ENCODE assay signal across 22 cellular contexts in the genomic region with DNA sequence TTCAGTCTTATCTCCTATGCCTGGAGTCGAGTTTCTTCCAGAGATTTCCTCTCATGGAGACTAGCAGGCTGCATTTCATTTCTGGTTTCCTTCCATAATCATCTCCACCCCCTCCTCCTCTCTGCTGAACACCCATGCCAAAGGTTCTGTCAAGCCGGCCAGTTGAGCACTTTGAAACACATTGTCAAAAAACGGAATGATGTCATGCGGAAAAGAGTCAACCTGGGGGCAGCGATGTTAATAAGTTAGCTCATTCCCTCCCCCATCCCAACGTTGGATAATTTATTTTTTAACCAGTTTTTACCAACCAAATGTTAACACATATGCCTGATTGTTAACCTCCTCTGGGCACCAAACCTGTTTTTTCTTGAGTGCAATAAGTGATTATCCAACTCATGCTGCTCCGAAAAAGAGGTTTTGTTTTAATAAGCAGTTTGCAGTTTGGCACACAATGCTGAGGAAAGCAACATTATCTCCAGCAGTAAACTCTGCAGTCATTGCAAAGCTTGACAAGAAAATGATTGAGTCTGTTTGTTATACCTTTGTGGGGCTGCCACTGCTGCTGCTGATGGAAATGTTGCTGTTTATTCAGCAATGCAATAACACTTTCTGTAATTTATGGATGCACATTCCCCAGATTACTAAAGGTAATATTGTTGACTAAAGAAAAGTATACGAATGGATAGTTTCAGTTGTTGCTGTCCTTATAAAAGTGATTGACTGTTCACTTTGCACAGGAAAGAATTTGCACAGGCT.
A peak's percentile ranks its signal among the peaks of the same experiment; 100 is the strongest.
DNase-seq lines count a peak whose midpoint lies in the region; FAIRE-seq and TF ChIP-seq lines count a peak whose summit lies in the region.
"Had no signal": no experiment of that assay in that cellular context is flagged by ENCODE, and none has a peak within 500 bp of the region (broad histone marks: within the 10 kb centered on the region; RNA-seq: fewer than 3 reads in every experiment).

No MANE protein-coding gene starts in this region.

- TF ChIP-seq CTCF in HEK293 (tag by site-specific recombination; IDR thresholded peaks at IDR 0.05) (no peak), nephron progenitor cell (IDR thresholded peaks at IDR 0.05) (no peak)

- peaks cover 26% of the 10 kb centered on the region for H3K4me1 ChIP-seq in HEK293 (ENCODE audit: control insufficient read depth, insufficient read depth, low read length)
- H3K4me1 ChIP-seq in adipocyte (ENCODE audit: control insufficient read depth, insufficient read depth, low read length): peaks cover 9% of the 10 kb centered on the region
- H3K4me1 ChIP-seq: colonic mucosa had no signal

- H3K9me3 Mint-ChIP-seq in nephron progenitor cell: no peaks in the 10 kb centered on the region
- H3K9me3 Mint-ChIP-seq in activated naive CD8-positive, alpha-beta T cell treated with anti-CD3 and anti-CD28 coated beads for 36 hours: no peaks in the 10 kb centered on the region
- H3K9me3 Mint-ChIP-seq: activated CD4-positive, alpha-beta memory T cell treated with anti-CD3 and anti-CD28 coated beads for 36 hours; activated naive CD4-positive, alpha-beta T cell treated with anti-CD3 and anti-CD28 coated beads, Interleukin-2, amount 50 U/mL, for 24 hours had no signal

- H3K27ac ChIP-seq in HEK293 (ENCODE audit: extremely low read depth, low read depth, low read length): peak overlapping the region; percentile 85
- H3K27ac ChIP-seq: colonic mucosa, SK-N-MC had no signal

- H3K36me3 Mint-ChIP-seq in nephron progenitor cell (ENCODE audit: low read depth): no peaks in the 10 kb centered on the region
- H3K36me3 Mint-ChIP-seq in activated naive CD8-positive, alpha-beta T cell treated with anti-CD3 and anti-CD28 coated beads for 36 hours: no peaks in the 10 kb centered on the region
- H3K36me3 Mint-ChIP-seq: activated CD4-positive, alpha-beta memory T cell treated with anti-CD3 and anti-CD28 coated beads for 36 hours; activated naive CD4-positive, alpha-beta T cell treated with anti-CD3 and anti-CD28 coated beads, Interleukin-2, amount 50 U/mL, for 24 hours; naive B cell; WTC11 had no signal

- no peak for DNase-seq in adipocyte (ENCODE audit: low read depth)
- no peak for DNase-seq in nephron progenitor cell
- DNase-seq in activated naive CD8-positive, alpha-beta T cell treated with anti-CD3 and anti-CD28 coated beads for 36 hours: no peak
- no peak for DNase-seq in HT-29 (ENCODE audit: low spot score)
- no peak for DNase-seq in NCI-H2171 (lab: John Stamatoyannopoulos, UW)
- DNase-seq in NCI-H1694 treated with DMSO at 0.1 percent for 48 hours (lab: John Stamatoyannopoulos, UW): no peak
- DNase-seq: activated CD4-positive, alpha-beta memory T cell treated with anti-CD3 and anti-CD28 coated beads for 36 hours; activated T-cell treated with anti-CD3 and anti-CD28 coated beads, Interleukin-2, amount 50 U/mL, for 4 hours; C1 segment of cervical spinal cord; colonic mucosa; KBM-7; naive B cell; NCI-H748 treated with DMSO at 0.1 percent for 48 hours; stimulated activated CD4-positive, alpha-beta T cell treated with anti-CD3 and anti-CD28 coated beads, Interleukin-4, amount 100 ng/mL, for 24 hours had no signal

- H3K4me3 Mint-ChIP-seq in nephron progenitor cell: peak overlapping the region; percentile 65
- no peak overlapping the region for H3K4me3 Mint-ChIP-seq in activated naive CD8-positive, alpha-beta T cell treated with anti-CD3 and anti-CD28 coated beads for 36 hours
- H3K4me3 Mint-ChIP-seq: activated CD4-positive, alpha-beta memory T cell treated with anti-CD3 and anti-CD28 coated beads for 36 hours; activated naive CD4-positive, alpha-beta T cell treated with anti-CD3 and anti-CD28 coated beads, Interleukin-2, amount 50 U/mL, for 24 hours; activated T-cell treated with anti-CD3 and anti-CD28 coated beads, Interleukin-2, amount 50 U/mL, for 4 hours; WTC11 had no signal

- H3K27me3 Mint-ChIP-seq in nephron progenitor cell (ENCODE audit: low read depth, poor library complexity): no peaks in the 10 kb centered on the region
- peaks cover 20% of the 10 kb centered on the region for H3K27me3 Mint-ChIP-seq in activated naive CD8-positive, alpha-beta T cell treated with anti-CD3 and anti-CD28 coated beads for 36 hours

- H3K4me1 Mint-ChIP-seq in nephron progenitor cell: peaks cover 68% of the 10 kb centered on the region
- no peaks in the 10 kb centered on the region for H3K4me1 Mint-ChIP-seq in activated naive CD8-positive, alpha-beta T cell treated with anti-CD3 and anti-CD28 coated beads for 36 hours
- H3K4me1 Mint-ChIP-seq: activated naive CD4-positive, alpha-beta T cell treated with anti-CD3 and anti-CD28 coated beads, Interleukin-2, amount 50 U/mL, for 24 hours; naive B cell had no signal

- CTCF ChIA-PET in HEK293 (lab: Yijun Ruan, JAX): interaction anchor here (0.6 to 0.8 kb wide), 7 partner anchors 9 to 470 kb away, joined by 3 to 4 read pairs (median 3); a partner anchor contains a TSS

- H3K9ac ChIP-seq in adipocyte (ENCODE audit: low read length): peak overlapping the region; percentile 18

- H3K27ac Mint-ChIP-seq in nephron progenitor cell: peak overlapping the region; percentile 92
- H3K27ac Mint-ChIP-seq in activated naive CD8-positive, alpha-beta T cell treated with anti-CD3 and anti-CD28 coated beads for 36 hours: no peak overlapping the region
- H3K27ac Mint-ChIP-seq: activated CD4-positive, alpha-beta memory T cell treated with anti-CD3 and anti-CD28 coated beads for 36 hours; activated naive CD4-positive, alpha-beta T cell treated with anti-CD3 and anti-CD28 coated beads, Interleukin-2, amount 50 U/mL, for 24 hours; naive B cell; WTC11 had no signal

- POLR2A ChIA-PET in HEK293 (lab: Yijun Ruan, JAX): interaction anchor here (1.1 kb wide), 1 partner anchor 191 kb away, joined by 4 read pairs; a partner anchor contains a TSS

- H3K36me3 ChIP-seq in HEK293 (ENCODE audit: control insufficient read depth in 2 of 2, insufficient read depth in 1 of 2, low read length in 2 of 2) (no peaks in the 10 kb centered on the region), adipocyte (ENCODE audit: control insufficient read depth, insufficient read depth, low read length, severe bottlenecking) (no peaks in the 10 kb centered on the region)
- H3K36me3 ChIP-seq: colonic mucosa had no signal

- H3K4me3 ChIP-seq in HEK293 (ENCODE audit: low read depth, low read length) (no peak overlapping the region), adipocyte (ENCODE audit: low read length) (peak overlapping the region; percentile 54)
- H3K4me3 ChIP-seq: colonic mucosa, SK-N-MC had no signal

- peak; percentile 36 for FAIRE-seq in islet of Langerhans (lab: Jason Lieb, UNC)
- FAIRE-seq: D721Med, frontal cortex, GM18507 had no signal

- H3K9me3 ChIP-seq in HEK293 (ENCODE audit: control insufficient read depth, insufficient read depth, low read depth, low read length) (no peaks in the 10 kb centered on the region), adipocyte (ENCODE audit: control insufficient read depth, low read length) (no peaks in the 10 kb centered on the region)
- H3K9me3 ChIP-seq: colonic mucosa had no signal

- H3K27me3 ChIP-seq in adipocyte (replicated peaks; ENCODE audit: control insufficient read depth, insufficient read depth, low read length): no peaks in the 10 kb centered on the region
- H3K27me3 ChIP-seq: colonic mucosa had no signal

TF ChIP-seq in HEK293, 187 proteins besides CTCF, POLR2A, EP300 and RAD21 (continues in another document):
- no peak for TF ChIP-seq ZNF76 (tag by site-specific recombination; IDR thresholded peaks at IDR 0.05; ENCODE audit: borderline replicate concordance, low read depth)
- peak; percentile 61 for TF ChIP-seq EGR2 (tag by site-specific recombination; IDR thresholded peaks at IDR 0.05; ENCODE audit: low read depth)
- TF ChIP-seq, protein P1, sequence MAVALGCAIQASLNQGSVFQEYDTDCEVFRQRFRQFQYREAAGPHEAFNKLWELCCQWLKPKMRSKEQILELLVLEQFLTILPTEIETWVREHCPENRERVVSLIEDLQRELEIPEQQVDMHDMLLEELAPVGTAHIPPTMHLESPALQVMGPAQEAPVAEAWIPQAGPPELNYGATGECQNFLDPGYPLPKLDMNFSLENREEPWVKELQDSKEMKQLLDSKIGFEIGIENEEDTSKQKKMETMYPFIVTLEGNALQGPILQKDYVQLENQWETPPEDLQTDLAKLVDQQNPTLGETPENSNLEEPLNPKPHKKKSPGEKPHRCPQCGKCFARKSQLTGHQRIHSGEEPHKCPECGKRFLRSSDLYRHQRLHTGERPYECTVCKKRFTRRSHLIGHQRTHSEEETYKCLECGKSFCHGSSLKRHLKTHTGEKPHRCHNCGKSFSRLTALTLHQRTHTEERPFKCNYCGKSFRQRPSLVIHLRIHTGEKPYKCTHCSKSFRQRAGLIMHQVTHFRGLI (tag by site-specific recombination; IDR thresholded peaks at IDR 0.05): peak; percentile 61
- TF ChIP-seq ZNF433 (tag by site-specific recombination; IDR thresholded peaks at IDR 0.05; ENCODE audit: low read depth): no peak
- TF ChIP-seq ZSCAN16 (tag by site-specific recombination; IDR thresholded peaks at IDR 0.05): peak; percentile 21; the same call in 1 of the 2 replicates
- TF ChIP-seq, protein P2, sequence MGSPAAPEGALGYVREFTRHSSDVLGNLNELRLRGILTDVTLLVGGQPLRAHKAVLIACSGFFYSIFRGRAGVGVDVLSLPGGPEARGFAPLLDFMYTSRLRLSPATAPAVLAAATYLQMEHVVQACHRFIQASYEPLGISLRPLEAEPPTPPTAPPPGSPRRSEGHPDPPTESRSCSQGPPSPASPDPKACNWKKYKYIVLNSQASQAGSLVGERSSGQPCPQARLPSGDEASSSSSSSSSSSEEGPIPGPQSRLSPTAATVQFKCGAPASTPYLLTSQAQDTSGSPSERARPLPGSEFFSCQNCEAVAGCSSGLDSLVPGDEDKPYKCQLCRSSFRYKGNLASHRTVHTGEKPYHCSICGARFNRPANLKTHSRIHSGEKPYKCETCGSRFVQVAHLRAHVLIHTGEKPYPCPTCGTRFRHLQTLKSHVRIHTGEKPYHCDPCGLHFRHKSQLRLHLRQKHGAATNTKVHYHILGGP (tag by site-specific recombination; IDR thresholded peaks at IDR 0.05): peak; percentile 77
- no peak for TF ChIP-seq ZNF169 (tag by site-specific recombination; IDR thresholded peaks at IDR 0.05)
- TF ChIP-seq SCRT2 (tag by site-specific recombination; IDR thresholded peaks at IDR 0.05): no peak
- TF ChIP-seq ZNF423 (tag by site-specific recombination; IDR thresholded peaks at IDR 0.05): no peak
- peak; percentile 93 for TF ChIP-seq ZNF664 (tag by site-specific recombination; IDR thresholded peaks at IDR 0.05)
- TF ChIP-seq, protein P3, sequence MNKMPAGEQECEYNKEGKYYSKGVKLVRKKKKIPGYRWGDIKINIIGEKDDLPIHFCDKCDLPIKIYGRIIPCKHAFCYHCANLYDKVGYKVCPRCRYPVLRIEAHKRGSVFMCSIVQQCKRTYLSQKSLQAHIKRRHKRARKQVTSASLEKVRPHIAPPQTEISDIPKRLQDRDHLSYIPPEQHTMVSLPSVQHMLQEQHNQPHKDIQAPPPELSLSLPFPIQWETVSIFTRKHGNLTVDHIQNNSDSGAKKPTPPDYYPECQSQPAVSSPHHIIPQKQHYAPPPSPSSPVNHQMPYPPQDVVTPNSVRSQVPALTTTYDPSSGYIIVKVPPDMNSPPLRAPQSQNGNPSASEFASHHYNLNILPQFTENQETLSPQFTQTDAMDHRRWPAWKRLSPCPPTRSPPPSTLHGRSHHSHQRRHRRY (tag by site-specific recombination; IDR thresholded peaks at IDR 0.05): no peak
